19 cellular contexts compared by ENCODE assay signal in genomic region chr4:27049101-27049829, GRCh38.
A peak's percentile ranks its signal among the peaks of the same experiment; 100 is the strongest.
DNase-seq lines count a peak whose midpoint lies in the region; ATAC-seq, FAIRE-seq and TF ChIP-seq lines count a peak whose summit lies in the region.
"Had no signal": no experiment of that assay in that cellular context is flagged by ENCODE, and none has a peak within 500 bp of the region (broad histone marks: within the 10 kb centered on the region; RNA-seq: fewer than 3 reads in every experiment).

No MANE protein-coding gene starts in this region.

- no peak for TF ChIP-seq RAD21 in H1 (IDR thresholded peaks at IDR 0.05 in 1 of 2, conservative IDR thresholded peaks at IDR 0.05 in 1 of 2; ENCODE audit: low read depth in 2 of 2, low read length in 2 of 2)

- no peaks in the 10 kb centered on the region for H3K4me1 Mint-ChIP-seq in Calu3 (ENCODE audit: low read depth, unreplicated experiment)
- H3K4me1 Mint-ChIP-seq in CD4-positive, alpha-beta memory T cell: peaks cover 4 to 11% (median 7%) of the 10 kb centered on the region in 4 donors
- H3K4me1 Mint-ChIP-seq: activated T-helper 17 cell treated with anti-CD3 and anti-CD28 coated beads, Interleukin-2, amount 50 U/mL, for 72 hours had no signal

- TF ChIP-seq CTCF in Calu3 (IDR thresholded peaks at IDR 0.05; ENCODE audit: unreplicated experiment) (no peak), OCI-LY3 (IDR thresholded peaks at IDR 0.05; ENCODE audit: low read depth, low read length) (no peak), H1 (IDR thresholded peaks at IDR 0.05; ENCODE audit: control extremely low read depth in 1 of 3, insufficient read depth in 1 of 3, low read depth in 1 of 3, low read length in 3 of 3) (no peak), psoas muscle (IDR thresholded peaks at IDR 0.05) (no peak)

- no peaks in the 10 kb centered on the region for H3K36me3 ChIP-seq in OCI-LY3 (replicated peaks; ENCODE audit: low read depth, low read length)
- no peaks in the 10 kb centered on the region for H3K36me3 ChIP-seq in H1 (ENCODE audit: control insufficient read depth in 2 of 4, insufficient read depth in 4 of 4, low read length in 3 of 4)
- no peaks in the 10 kb centered on the region for H3K36me3 ChIP-seq in psoas muscle (ENCODE audit: insufficient read depth in 1 of 2, low read depth in 1 of 2)
- no peaks in the 10 kb centered on the region for H3K36me3 ChIP-seq in CD4-positive, alpha-beta memory T cell (ENCODE audit: insufficient read depth, low read length)
- H3K36me3 ChIP-seq: BE2C, right atrium auricular region had no signal

- H4K20me1 ChIP-seq in OCI-LY3 (ENCODE audit: insufficient read depth, low read length): no peaks in the 10 kb centered on the region
- H4K20me1 ChIP-seq in H1 (replicated peaks in 1 of 2; ENCODE audit: control insufficient read depth in 1 of 2, insufficient read depth in 2 of 2, low read length in 2 of 2): no peaks in the 10 kb centered on the region

- no peak for FAIRE-seq in H1 (lab: Jason Lieb, UNC)
- FAIRE-seq: D721Med, endothelial cell of umbilical vein, urothelium cell line had no signal

- H3K9ac ChIP-seq in OCI-LY3 (ENCODE audit: low read length) (peak overlapping the region; percentile 40; the same call in 1 of the 2 replicates), H1 (replicated peaks in 1 of 4; ENCODE audit: extremely low read depth in 1 of 4, low read depth in 3 of 4, low read length in 3 of 4) (no peak overlapping the region)

- CTCF ChIA-PET in Calu3 (lab: Charles Lee) (interaction anchor here (1.1 kb wide), 1 partner anchor 17 kb away, joined by 3 read pairs; no protein-coding TSS in a partner anchor), H1 (lab: Charles Lee; ENCODE audit: partially characterized antibody) (interaction anchor here (0.7 to 9.1 kb wide), 29 partner anchors 8 to 1165 kb away, joined by 3 to 85 read pairs (median 4); no protein-coding TSS in a partner anchor)
- CTCF ChIA-PET in CD4-positive, alpha-beta memory T cell (lab: Charles Lee; ENCODE audit: partially characterized antibody): interaction anchor here (1.0 to 2.9 kb wide), 6 partner anchors 9 to 262 kb away, joined by 3 to 21 read pairs (median 10); no protein-coding TSS in a partner anchor

- WGBS in H1 (ENCODE audit: extremely low coverage in 1 of 2, insufficient coverage in 1 of 2, insufficient read length in 1 of 2, insufficient replicate concordance in 2 of 2, low coverage in 1 of 2, low lambda C conversion rate in 2 of 2, missing lambda C conversion rate in 1 of 2), 2 experiments: 82% methylated on average over 11 of the region's 11 CpGs; no CpG with 5 or more reads in 1 of the 2 experiments
- WGBS in psoas muscle, 3 donors: 61 to 68% (median 68%) methylated on average over 11 of the region's 11 CpGs

- H2BK12ac ChIP-seq in H1 (ENCODE audit: low read depth, low read length): no peak overlapping the region

- ATAC-seq in psoas muscle (no peak), HG02623 (IDR thresholded peaks at IDR 0.05; ENCODE audit: unreplicated experiment) (no peak)
- ATAC-seq: activated T-helper 17 cell treated with anti-CD3 and anti-CD28 coated beads, Interleukin-2, amount 50 U/mL, for 72 hours had no signal

- no peak overlapping the region for H3K23ac ChIP-seq in H1 (ENCODE audit: insufficient read length)

- POLR2A ChIA-PET in H1 (lab: Charles Lee; ENCODE audit: partially characterized antibody): interaction anchor here (1.5 kb wide), 1 partner anchor 74 kb away, joined by 3 read pairs; no protein-coding TSS in a partner anchor
- POLR2A ChIA-PET in CD4-positive, alpha-beta memory T cell (lab: Charles Lee; ENCODE audit: partially characterized antibody): no interaction called here

- H3K9me3 ChIP-seq in OCI-LY3 (ENCODE audit: insufficient read depth, low read length) (peaks cover 2% of the 10 kb centered on the region; the same call in 1 of the 2 replicates), H1 (ENCODE audit: insufficient read depth in 2 of 2, low read depth in 1 of 2, low read length in 1 of 2) (no peaks in the 10 kb centered on the region), psoas muscle (no peaks in the 10 kb centered on the region)
- H3K9me3 ChIP-seq in CD4-positive, alpha-beta memory T cell (ENCODE audit: control insufficient read depth in 1 of 2, low read length in 2 of 2): no peaks in the 10 kb centered on the region
- H3K9me3 ChIP-seq: BE2C had no signal

- TF ChIP-seq EP300 in H1 (IDR thresholded peaks at IDR 0.05; ENCODE audit: borderline replicate concordance in 1 of 2, low read depth in 2 of 2, low read length in 2 of 2): no peak

- H3K9me3 Mint-ChIP-seq in Calu3 (ENCODE audit: low read depth, unreplicated experiment): no peaks in the 10 kb centered on the region
- peaks cover 0 to 6% (median 2%) of the 10 kb centered on the region in 8 donors for H3K9me3 Mint-ChIP-seq in CD4-positive, alpha-beta memory T cell
- H3K9me3 Mint-ChIP-seq: activated T-helper 17 cell treated with anti-CD3 and anti-CD28 coated beads, Interleukin-2, amount 50 U/mL, for 72 hours; H9; stimulated activated naive CD8-positive, alpha-beta T cell treated with anti-CD3 and anti-CD28 coated beads, Interleukin-15, Interleukin-2, amounts not matched to agents 100 ng/mL and 50 ng/mL, for 24 hours had no signal

- DNase-seq in Calu3 (no peak), H1 (ENCODE audit: low read depth in 1 of 2, low spot score in 2 of 2) (no peak), psoas muscle (no peak)
- no peak for DNase-seq in stimulated activated CD4-positive, alpha-beta T cell treated with anti-CD3 and anti-CD28 coated beads, Interleukin-12 subunit alpha, Interleukin-12 subunit beta, amount 100 ng/mL, for 4 hours
- no peak for DNase-seq in CD4-positive, alpha-beta memory T cell
- DNase-seq: BE2C, foreskin keratinocyte, H9, NCI-H2029 had no signal

- H2BK15ac ChIP-seq in H1 (ENCODE audit: low read length): no peak overlapping the region

- no peak overlapping the region for H2BK120ac ChIP-seq in H1 (replicated peaks; ENCODE audit: low read depth, low read length)

- H3K27ac ChIP-seq in OCI-LY3 (ENCODE audit: low read length) (no peak overlapping the region), H1 (ENCODE audit: low read depth, low read length) (no peak overlapping the region), psoas muscle (no peak overlapping the region)
- H3K27ac ChIP-seq in CD4-positive, alpha-beta memory T cell (ENCODE audit: low read depth, low read length): no peak overlapping the region
- H3K27ac ChIP-seq: foreskin keratinocyte, HL-60, right atrium auricular region had no signal

- H3K56ac ChIP-seq in H1 (replicated peaks; ENCODE audit: insufficient read length, low read depth, low read length): no peak overlapping the region

- no peak for TF ChIP-seq POLR2A in H1 (IDR thresholded peaks at IDR 0.05; ENCODE audit: control extremely low read depth in 1 of 2, low read depth in 2 of 2, low read length in 2 of 2)

- H3K79me2 ChIP-seq in OCI-LY3 (ENCODE audit: low read length) (no peaks in the 10 kb centered on the region), H1 (ENCODE audit: control insufficient read depth in 1 of 2, insufficient read depth in 2 of 2, low read length in 2 of 2) (no peaks in the 10 kb centered on the region)

- no peak overlapping the region for H4K5ac ChIP-seq in H1 (ENCODE audit: insufficient read length, low read depth, low read length)

- no TSS peak for BruUV-seq in Calu3 (replicated peaks; lab: Mats Ljungman, UMichigan)

- no peak overlapping the region for H3K27ac Mint-ChIP-seq in Calu3 (ENCODE audit: unreplicated experiment)
- H3K27ac Mint-ChIP-seq in CD4-positive, alpha-beta memory T cell: no peak overlapping the region
- H3K27ac Mint-ChIP-seq: activated T-helper 17 cell treated with anti-CD3 and anti-CD28 coated beads, Interleukin-2, amount 50 U/mL, for 72 hours; stimulated activated naive CD8-positive, alpha-beta T cell treated with anti-CD3 and anti-CD28 coated beads, Interleukin-15, Interleukin-2, amounts not matched to agents 100 ng/mL and 50 ng/mL, for 24 hours had no signal

- H3K4me3 ChIP-seq in OCI-LY3 (ENCODE audit: low read length): peak overlapping the region; percentile 79
- H3K4me3 ChIP-seq in H1 (ENCODE audit: extremely low read depth in 1 of 4, insufficient read depth in 2 of 4, low read depth in 3 of 4, low read length in 4 of 4): no peak overlapping the region
- peak overlapping the region; percentile 58 for H3K4me3 ChIP-seq in psoas muscle
- H3K4me3 ChIP-seq in CD4-positive, alpha-beta memory T cell (ENCODE audit: low read length in 2 of 2): no peak overlapping the region
- H3K4me3 ChIP-seq: K562 had no signal

- no peak overlapping the region for H4K91ac ChIP-seq in H1 (replicated peaks; ENCODE audit: insufficient read length, low read length)

- H3K27me3 Mint-ChIP-seq in Calu3 (ENCODE audit: unreplicated experiment): no peaks in the 10 kb centered on the region
- peaks cover 23 to 36% of the 10 kb centered on the region in 2 donors for H3K27me3 Mint-ChIP-seq in CD4-positive, alpha-beta memory T cell

- intact Hi-C loops in Calu3 (cut with micrococcal nuclease; ENCODE audit: unreplicated experiment) (loop anchor here (2.0 to 5.0 kb wide), 2 partner anchors 48 to 128 kb away; no protein-coding TSS in a partner anchor), psoas muscle (cut with DNase I) (no loop called here)
- intact Hi-C loops in CD4-positive, alpha-beta memory T cell (cut with micrococcal nuclease): no loop called here

- no peaks in the 10 kb centered on the region for H3K79me1 ChIP-seq in H1 (ENCODE audit: low read depth, low read length)

- H2BK5ac ChIP-seq in H1 (ENCODE audit: low read depth, low read length): no peak overlapping the region

- peak overlapping the region; percentile 26 for H3K4me3 Mint-ChIP-seq in Calu3 (ENCODE audit: low read depth, unreplicated experiment)
- peak overlapping the region in 3 of 8 donors; percentile 35 to 67 (median 61) for H3K4me3 Mint-ChIP-seq in CD4-positive, alpha-beta memory T cell
- H3K4me3 Mint-ChIP-seq: activated T-helper 17 cell treated with anti-CD3 and anti-CD28 coated beads, Interleukin-2, amount 50 U/mL, for 72 hours; H9; stimulated activated naive CD8-positive, alpha-beta T cell treated with anti-CD3 and anti-CD28 coated beads, Interleukin-15, Interleukin-2, amounts not matched to agents 100 ng/mL and 50 ng/mL, for 24 hours had no signal

- H3K4me2 ChIP-seq in OCI-LY3 (ENCODE audit: low read length): peak overlapping the region; percentile 99
- no peak overlapping the region for H3K4me2 ChIP-seq in H1 (ENCODE audit: insufficient read depth in 1 of 2, low read depth in 2 of 2, low read length in 2 of 2)

- H3K23me2 ChIP-seq in H1 (ENCODE audit: low read depth, low read length): no peaks in the 10 kb centered on the region

- H3K4me1 ChIP-seq in OCI-LY3 (ENCODE audit: low read length) (peaks cover 9% of the 10 kb centered on the region), H1 (replicated peaks in 1 of 4; ENCODE audit: control insufficient read depth in 3 of 4, insufficient read depth in 4 of 4, low read length in 3 of 4) (peaks cover 0 to 4% (median 1%) of the 10 kb centered on the region in 4 experiments; a peak in 2 of 7 replicates), psoas muscle (no peaks in the 10 kb centered on the region)
- H3K4me1 ChIP-seq in CD4-positive, alpha-beta memory T cell (ENCODE audit: insufficient read depth, low read length): peaks cover 6% of the 10 kb centered on the region
- H3K4me1 ChIP-seq: BE2C, foreskin keratinocyte had no signal

- 0 out of 2 replicates have a peak overlapping the region, but pooled peaks have one; percentile 18 for H2AFZ ChIP-seq in OCI-LY3 (ENCODE audit: low read depth, low read length)
- no peak overlapping the region; the same call in 1 of the 2 replicates for H2AFZ ChIP-seq in H1 (ENCODE audit: low read length)

- no peak overlapping the region for H4K8ac ChIP-seq in H1 (ENCODE audit: extremely low read depth, insufficient read depth, low read length)

- H3K27me3 ChIP-seq in OCI-LY3 (ENCODE audit: low read depth, low read length) (peaks cover 33% of the 10 kb centered on the region), H1 (replicated peaks in 1 of 4; ENCODE audit: control insufficient read depth in 3 of 4, extremely low read depth in 1 of 4, insufficient read depth in 3 of 4, low read length in 3 of 4) (no peaks in the 10 kb centered on the region), psoas muscle (ENCODE audit: insufficient read depth in 3 of 3, low read length in 2 of 3) (peaks cover 0 to 12% (median 0%) of the 10 kb centered on the region in 3 donors)
- H3K27me3 ChIP-seq in CD4-positive, alpha-beta memory T cell (ENCODE audit: insufficient read depth, low read length): peaks cover 14% of the 10 kb centered on the region
- H3K27me3 ChIP-seq: foreskin keratinocyte, right atrium auricular region had no signal

- H3K4ac ChIP-seq in H1 (replicated peaks; ENCODE audit: insufficient read length, low read depth, low read length): no peak overlapping the region

- H3K14ac ChIP-seq in H1 (ENCODE audit: insufficient read length): no peak overlapping the region

- no peak overlapping the region for H2AK5ac ChIP-seq in H1 (ENCODE audit: low read depth, low read length)

- H3K36me3 Mint-ChIP-seq in Calu3 (ENCODE audit: insufficient read depth, unreplicated experiment): no peaks in the 10 kb centered on the region
- H3K36me3 Mint-ChIP-seq in CD4-positive, alpha-beta memory T cell: no peaks in the 10 kb centered on the region

- H2BK20ac ChIP-seq in H1 (ENCODE audit: low read length): no peak overlapping the region; the same call in 1 of the 2 replicates

- H3K18ac ChIP-seq in H1 (ENCODE audit: extremely low read depth, low read length): peak overlapping the region; percentile 48; the same call in 1 of the 2 replicates

Comparison
In these comparisons a context has a peak if more than half of its experiments do, and no peak if none do; other contexts are left out.
1. H3K4me3 ChIP-seq: peak in OCI-LY3 (single experiment) and psoas muscle (single experiment); none in H1 (0 of 4) and CD4-positive, alpha-beta memory T cell (0 of 2).